Comparison of ENCODE assay signal across 8 cellular contexts in the genomic region with DNA sequence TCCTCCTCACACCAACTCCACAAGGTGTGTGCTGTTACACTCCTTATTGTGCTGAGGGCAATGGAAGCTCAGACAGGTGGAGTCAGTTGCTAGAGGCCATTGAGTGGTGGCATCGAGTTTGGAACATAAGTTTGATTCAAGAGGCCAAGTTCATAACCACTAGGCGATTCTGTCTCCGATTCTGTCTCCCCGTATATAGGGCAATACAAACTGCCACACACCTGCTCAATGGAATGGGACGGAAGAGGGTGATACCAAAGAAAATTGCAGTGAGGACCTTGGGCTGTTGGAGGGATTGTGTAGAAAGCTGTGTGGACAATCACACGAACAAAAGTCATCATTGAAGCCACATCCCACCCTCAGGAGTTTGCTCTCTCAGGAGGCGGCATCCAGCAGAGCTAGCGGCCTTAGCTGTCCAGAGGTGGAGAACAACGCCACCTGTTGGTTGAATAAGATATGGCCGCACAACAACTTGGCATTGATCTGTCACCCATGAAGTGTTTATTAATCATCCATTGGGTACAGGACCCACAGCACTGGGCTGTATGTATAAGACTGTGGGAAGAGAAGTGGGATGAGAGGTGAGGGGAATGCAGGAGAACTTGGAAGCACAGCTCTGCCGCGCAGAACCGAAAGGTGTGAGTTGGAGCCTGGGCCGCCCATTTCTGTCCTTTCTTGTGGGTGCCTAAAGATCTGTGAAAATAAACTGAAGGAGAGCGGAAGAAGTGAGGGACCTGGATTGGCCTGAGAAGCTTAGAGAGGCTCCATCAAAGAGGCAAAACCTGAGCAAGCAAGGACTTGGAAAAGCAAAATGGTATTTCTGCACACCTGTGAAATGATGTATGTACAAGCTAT. TPM values are rescaled to one million over a fixed set of nuclear protein-coding genes. Genes with fewer than 3 reads are reported as not detected.
DNase-seq lines count a peak whose midpoint lies in the region; ATAC-seq and TF ChIP-seq lines count a peak whose summit lies in the region.

No MANE protein-coding gene starts in this region.

- 42% methylated on average over 7 of the region's 15 CpGs; no CpG with 5 or more reads in 1 of the 2 experiments for WGBS in IMR-90 (ENCODE audit: extremely low coverage in 2 of 2, insufficient read length in 1 of 2), 2 experiments

- peak; percentile 91 for TF ChIP-seq CTCF in IMR-90 (conservative IDR thresholded peaks at IDR 0.05; ENCODE audit: low read depth, low read length)
- peak; percentile 5 to 76 (median 68) for TF ChIP-seq CTCF in Peyer's patch (IDR thresholded peaks at IDR 0.05)

- H3K9me1 ChIP-seq in IMR-90 (ENCODE audit: insufficient read depth, low read length): no peaks in the 10 kb centered on the region

- no peak overlapping the region for H3K4me2 ChIP-seq in IMR-90 (ENCODE audit: low read depth, low read length)

- no peak overlapping the region for H4K8ac ChIP-seq in IMR-90 (ENCODE audit: low read depth in 2 of 2, low read length in 2 of 2)

- H2BK120ac ChIP-seq in IMR-90 (ENCODE audit: low read depth, low read length): no peak overlapping the region

- no peaks in the 10 kb centered on the region for H3K36me3 ChIP-seq in IMR-90 (ENCODE audit: control insufficient read depth, insufficient read depth, low read length)
- no peaks in the 10 kb centered on the region for H3K36me3 ChIP-seq in Peyer's patch

- no peaks in the 10 kb centered on the region for H4K20me1 ChIP-seq in IMR-90 (ENCODE audit: insufficient read depth, low read length)

- no peak overlapping the region for H2BK15ac ChIP-seq in IMR-90 (ENCODE audit: low read depth, low read length)

- H4K91ac ChIP-seq in IMR-90 (ENCODE audit: insufficient read depth, low read depth, low read length): no peak overlapping the region

- DNase-seq in Ammon's horn (ENCODE audit: low spot score): peak; percentile 88
- DNase-seq in IMR-90: peak; percentile 75
- DNase-seq in Peyer's patch: peak in 2 of 3 donors; percentile 24 to 77
- DNase-seq in activated effector memory CD4-positive, alpha-beta T cell treated with anti-CD3 and anti-CD28 coated beads, Interleukin-2, amount 50 U/mL, for 16 hours: peak; percentile 75
- DNase-seq in germinal center (ENCODE audit: low spot score): peak; percentile 61
- peak; percentile 70 for DNase-seq in pons (ENCODE audit: low spot score)

- no TSS peak for BruUV-seq in IMR-90 (replicated peaks; lab: Mats Ljungman, UMichigan)

- H3K18ac ChIP-seq in IMR-90 (ENCODE audit: low read depth, low read length): no peak overlapping the region

- CTCF ChIA-PET in IMR-90 (lab: Yijun Ruan, JAX): interaction anchor here (0.6 to 8.0 kb wide), 11 partner anchors 9 to 332 kb away, joined by 3 to 108 read pairs (median 4); no protein-coding TSS in a partner anchor

- peak; percentile 91 for TF ChIP-seq RAD21 in IMR-90 (IDR thresholded peaks at IDR 0.05; ENCODE audit: low read length)

- ATAC-seq in GM19035 (IDR thresholded peaks at IDR 0.05; ENCODE audit: unreplicated experiment): peak; percentile 84
- ATAC-seq in IMR-90 (ENCODE audit: low read depth): peak; percentile 92
- no peak for ATAC-seq in GM18511 (IDR thresholded peaks at IDR 0.05; ENCODE audit: unreplicated experiment)

- no peak overlapping the region for H4K5ac ChIP-seq in IMR-90 (ENCODE audit: low read depth, low read length)

- intact Hi-C loops in IMR-90 (cut with micrococcal nuclease): loop anchor here (1.0 to 10.0 kb wide), 2 partner anchors 86 to 197 kb away; no protein-coding TSS in a partner anchor

- dilution Hi-C loops in IMR-90 (cut with HindIII; ENCODE audit: low sequenced_read_pairs, unreplicated experiment): loop anchor here (25.0 kb wide), 1 partner anchor 90 kb away; the partner anchor contains the start of gene TIFAB

- POLR2A ChIA-PET in IMR-90 (lab: Charles Lee; ENCODE audit: unreplicated experiment): interaction anchor here (0.6 kb wide), 1 partner anchor 14 kb away, joined by 3 read pairs; no protein-coding TSS in a partner anchor

- no peak overlapping the region for H2AK9ac ChIP-seq in IMR-90 (replicated peaks; ENCODE audit: low read depth, low read length, poor library complexity)

- no peak overlapping the region for H2AK5ac ChIP-seq in IMR-90 (ENCODE audit: low read depth, low read length)

- H3K79me1 ChIP-seq in IMR-90 (ENCODE audit: low read depth in 1 of 2, low read length in 2 of 2): no peaks in the 10 kb centered on the region

- H3K23ac ChIP-seq in IMR-90 (ENCODE audit: low read depth, low read length): no peak overlapping the region

- no peaks in the 10 kb centered on the region for H3K4me1 ChIP-seq in IMR-90 (ENCODE audit: control insufficient read depth, insufficient read depth, low read length)
- no peaks in the 10 kb centered on the region for H3K4me1 ChIP-seq in Peyer's patch

- H3K14ac ChIP-seq in IMR-90 (replicated peaks; ENCODE audit: low read depth, low read length): no peak overlapping the region

- no peak overlapping the region for H3K9ac ChIP-seq in IMR-90 (ENCODE audit: low read depth, low read length)

- no peak overlapping the region for H3K4ac ChIP-seq in IMR-90 (ENCODE audit: low read depth, low read length)

- no peak for TF ChIP-seq POLR2A in IMR-90 (IDR thresholded peaks at IDR 0.05; ENCODE audit: low read depth, low read length)
- TF ChIP-seq POLR2A in Peyer's patch (IDR thresholded peaks at IDR 0.05): no peak

- H2BK5ac ChIP-seq in IMR-90 (ENCODE audit: low read depth, low read length, poor library complexity, severe bottlenecking): no peak overlapping the region

- in situ Hi-C loops in IMR-90 (cut with MboI; ENCODE audit: low sequenced_read_pairs): loop anchor here (5.0 to 25.0 kb wide), 2 partner anchors 85 to 660 kb away; no protein-coding TSS in a partner anchor

- no peak overlapping the region for H3K56ac ChIP-seq in IMR-90 (ENCODE audit: extremely low read depth, insufficient read depth, low read length)

- H3K9me3 ChIP-seq in IMR-90 (ENCODE audit: control insufficient read depth, insufficient read depth, low read length) (no peaks in the 10 kb centered on the region), Peyer's patch (no peaks in the 10 kb centered on the region)

- H2BK20ac ChIP-seq in IMR-90 (ENCODE audit: low read depth, low read length): no peak overlapping the region

- H3K4me3 ChIP-seq in IMR-90 (ENCODE audit: insufficient read depth, low read depth, low read length) (no peak overlapping the region), Peyer's patch (no peak overlapping the region)

- H3K27ac ChIP-seq in IMR-90 (ENCODE audit: insufficient read depth, low read length) (no peak overlapping the region), Peyer's patch (no peak overlapping the region)

- peak overlapping the region; percentile 34 for H2AFZ ChIP-seq in IMR-90 (replicated peaks; ENCODE audit: low read length, poor library complexity)

- H3K27me3 ChIP-seq in IMR-90 (ENCODE audit: control insufficient read depth, insufficient read depth, low read length) (peaks cover 59% of the 10 kb centered on the region), Peyer's patch (no peaks in the 10 kb centered on the region)

TF ChIP-seq in IMR-90, 13 proteins besides CTCF, POLR2A, EP300 and RAD21:
- no peak for TF ChIP-seq ELK1 (IDR thresholded peaks at IDR 0.05; ENCODE audit: borderline replicate concordance, low read depth, low read length)
- no peak for TF ChIP-seq BHLHE40 (IDR thresholded peaks at IDR 0.05; ENCODE audit: low read depth, low read length)
- TF ChIP-seq SMC3 (IDR thresholded peaks at IDR 0.05; ENCODE audit: low read depth, low read length): peak; percentile 96
- TF ChIP-seq MAFK (IDR thresholded peaks at IDR 0.05; ENCODE audit: low read depth, low read length): no peak

RNA-seq across cellular contexts. Expression of gene NEUROG1, which starts 16.1 kb away (rescaled TPM):
- not detected in 2 replicates for total RNA-seq in IMR-90 (2012; rRNA removed)
- not detected in 2 replicates for polyA plus RNA-seq in IMR-90 (2012; rRNA removed)
- not detected in 2 replicates for polyA plus RNA-seq in IMR-90 (2012; cell fraction: cytosol; rRNA removed)
- polyA plus RNA-seq in IMR-90 (2012; cell fraction: nucleus; rRNA removed; ENCODE audit: low replicate concordance): not detected in 2 replicates
- not detected for total RNA-seq in Peyer's patch

RNA-seq across cellular contexts. Expression of gene CXCL14, which starts 27.0 kb away (rescaled TPM):
- under 0.01 TPM in 1 of 2 replicates, not detected in the other for total RNA-seq in IMR-90 (2012; rRNA removed)
- polyA plus RNA-seq in IMR-90 (2012; rRNA removed): not detected in 2 replicates
- polyA plus RNA-seq in IMR-90 (2012; cell fraction: cytosol; rRNA removed): 0.04 and 0.07 TPM in 2 replicates
- not detected in 2 replicates for polyA plus RNA-seq in IMR-90 (2012; cell fraction: nucleus; rRNA removed; ENCODE audit: low replicate concordance)
- total RNA-seq in Peyer's patch: 100 to 1,000 TPM in 1 of 4 donors, 10 to 100 TPM in 3; 17.3 to 122 (median 23.4) TPM

Comparison
In these comparisons a context has a peak if more than half of its experiments do, and no peak if none do; other contexts are left out.
1. RNA of gene CXCL14, which starts 27.0 kb away (total RNA-seq): 17.3 to 122 TPM in Peyer's patch; under 0.01 TPM in IMR-90; every median in the first group is over 10 times any median in the second.
2. Peak in every context shown above with its lines, with median percentiles within 50 percentile points of each other: DNase-seq.